In genomic region chr4:165006886-165007285, GRCh38 we compare ENCODE assay signal across 3 cellular contexts.
TF ChIP-seq lines count a peak whose summit lies in the region.

No MANE protein-coding gene starts in this region.

TF ChIP-seq in GM23338, 12 proteins besides CTCF, POLR2A, EP300 and RAD21 (continues in another document):
- TF ChIP-seq ZNF114 (CRISPR knock-in tag; IDR thresholded peaks at IDR 0.05) (no peak), ETS1 (IDR thresholded peaks at IDR 0.05) (no peak), EZH2 (IDR thresholded peaks at IDR 0.05; ENCODE audit: low read depth, unreplicated experiment) (no peak), NANOG (IDR thresholded peaks at IDR 0.05; ENCODE audit: borderline replicate concordance) (no peak), REST (IDR thresholded peaks at IDR 0.05; ENCODE audit: unreplicated experiment) (no peak), EZH2phosphoT487 (IDR thresholded peaks at IDR 0.05; ENCODE audit: unreplicated experiment) (no peak), JUNB (IDR thresholded peaks at IDR 0.05; ENCODE audit: unreplicated experiment) (no peak), CREB1 (CRISPR knock-in tag; IDR thresholded peaks at IDR 0.05; ENCODE audit: low read depth) (no peak)

TF ChIP-seq in H1, 55 proteins besides CTCF, POLR2A, EP300 and RAD21:
- TF ChIP-seq KDM1A (IDR thresholded peaks at IDR 0.05; ENCODE audit: borderline replicate concordance, low read length) (no peak), CEBPB (IDR thresholded peaks at IDR 0.05; ENCODE audit: low read depth, low read length) (no peak), NANOG (IDR thresholded peaks at IDR 0.05; ENCODE audit: insufficient read depth, low read depth, low read length, poor library complexity, severe bottlenecking) (no peak), SIN3A (conservative IDR thresholded peaks at IDR 0.05 in 1 of 2, IDR thresholded peaks at IDR 0.05 in 1 of 2; ENCODE audit: low read depth in 1 of 2, low read length in 2 of 2) (no peak), SP4 (IDR thresholded peaks at IDR 0.05; ENCODE audit: low read length) (no peak), TBP (IDR thresholded peaks at IDR 0.05; ENCODE audit: low read depth, low read length) (no peak), NRF1 (IDR thresholded peaks at IDR 0.05; ENCODE audit: low read depth, low read length) (no peak), CTBP2 (IDR thresholded peaks at IDR 0.05; ENCODE audit: borderline replicate concordance, insufficient read depth, insufficient read length, low read length) (no peak), JUND (IDR thresholded peaks at IDR 0.05; ENCODE audit: low read length) (no peak), FOSL1 (IDR thresholded peaks at IDR 0.05; ENCODE audit: insufficient read depth, low read depth, low read length) (no peak), JUN (IDR thresholded peaks at IDR 0.05; ENCODE audit: low read depth, low read length) (no peak), ASH2L (IDR thresholded peaks at IDR 0.05; ENCODE audit: low read length) (no peak), KDM5A (IDR thresholded peaks at IDR 0.05; ENCODE audit: low read length) (no peak)
TF ChIP-seq in H1: peak in this region for 0.

TF ChIP-seq in HepG2, 621 proteins besides CTCF, POLR2A, EP300 and RAD21:
- peak; percentile 65 for TF ChIP-seq HNF4A (CRISPR knock-in tag; IDR thresholded peaks at IDR 0.05)
- peak; percentile 5; the same call in 1 of the 2 replicates for TF ChIP-seq CEBPB (IDR thresholded peaks at IDR 0.05; ENCODE audit: borderline replicate concordance, low read depth, low read length)
- TF ChIP-seq CEBPG (CRISPR knock-in tag; IDR thresholded peaks at IDR 0.05), result 0 out of 2 replicates have a peak, but pooled peaks have one; percentile 11
- TF ChIP-seq ZNF782 (CRISPR knock-in tag; IDR thresholded peaks at IDR 0.05; ENCODE audit: borderline replicate concordance), result no peak
